ENCODE assay signal across 26 cellular contexts in genomic region chr3:149613988-149614387, GRCh38.
"Had no signal": no experiment of that assay in that cellular context is flagged by ENCODE, and none has a peak within 500 bp of the region (broad histone marks: within the 10 kb centered on the region; RNA-seq: fewer than 3 reads in every experiment).

No MANE protein-coding gene starts in this region.

- H3K27ac Mint-ChIP-seq: activated CD4-positive, alpha-beta memory T cell treated with anti-CD3 and anti-CD28 coated beads, Interleukin-2, amount 10 ng/mL, durations not matched to agents 7 days and 5 days; activated CD4-positive, alpha-beta T cell treated with anti-CD3 and anti-CD28 coated beads, Interleukin-2, amount 10 ng/mL, durations not matched to agents 7 days and 5 days; activated T-helper 17 cell treated with anti-CD3 and anti-CD28 coated beads, Interleukin-2, amount 50 U/mL, for 72 hours; endodermal cell; mesothelial cell of epicardium; naive thymus-derived CD8-positive, alpha-beta T cell had no signal

- H3K9me3 Mint-ChIP-seq: activated CD4-positive, alpha-beta memory T cell treated with anti-CD3 and anti-CD28 coated beads, Interleukin-2, amount 10 ng/mL, durations not matched to agents 7 days and 5 days; activated CD4-positive, alpha-beta T cell treated with anti-CD3 and anti-CD28 coated beads, Interleukin-2, amount 10 ng/mL, durations not matched to agents 7 days and 5 days; activated T-cell treated with anti-CD3 and anti-CD28 coated beads, Interleukin-2, amount 50 U/mL, for 4 hours; activated T-helper 17 cell treated with anti-CD3 and anti-CD28 coated beads, Interleukin-2, amount 50 U/mL, for 72 hours; endodermal cell; mesothelial cell of epicardium; naive thymus-derived CD8-positive, alpha-beta T cell; neural crest cell had no signal

- H3K36me3 ChIP-seq: esophagus squamous epithelium, gastroesophageal sphincter had no signal

- H3K4me3 ChIP-seq: esophagus squamous epithelium, gastroesophageal sphincter, hepatocyte, psoas muscle had no signal

- H3K4me1 ChIP-seq: parathyroid adenoma had no signal

- H3K27me3 ChIP-seq: esophagus squamous epithelium, gastroesophageal sphincter, hepatocyte had no signal

- DNase-seq: activated CD4-positive, alpha-beta memory T cell treated with anti-CD3 and anti-CD28 coated beads, Interleukin-2, amount 10 ng/mL, durations not matched to agents 7 days and 5 days; activated CD4-positive, alpha-beta T cell treated with anti-CD3 and anti-CD28 coated beads, Interleukin-2, amount 10 ng/mL, durations not matched to agents 7 days and 5 days; activated CD4-positive, CD25-positive, alpha-beta regulatory T cell treated with anti-CD3 and anti-CD28 coated beads, Interleukin-2, amount 50 U/mL, for 72 hours; activated CD8-positive, alpha-beta memory T cell treated with anti-CD3 and anti-CD28 coated beads, Interleukin-2, amount 50 U/mL, for 48 hours; activated gamma-delta T cell treated with Interleukin-2 at 50 U/mL for 16 hours; activated naive CD4-positive, alpha-beta T cell treated with anti-CD3 and anti-CD28 coated beads, Interleukin-2, amount 50 U/mL, for 16 hours; activated T-cell treated with anti-CD3 and anti-CD28 coated beads, Interleukin-2, amount 50 U/mL, for 4 hours; amniotic stem cell; caudate nucleus; cortex of kidney; endodermal cell; esophagus squamous epithelium; islet precursor cell; left ventricle myocardium superior; naive thymus-derived CD8-positive, alpha-beta T cell; nucleus accumbens; psoas muscle; stimulated activated naive CD4-positive, alpha-beta T cell; trophoblast cell had no signal

- H3K36me3 Mint-ChIP-seq: naive thymus-derived CD8-positive, alpha-beta T cell had no signal

- H3K9me3 ChIP-seq: esophagus squamous epithelium, gastroesophageal sphincter, psoas muscle had no signal

- ATAC-seq: activated T-cell treated with anti-CD3 and anti-CD28 coated beads, Interleukin-2, amount 50 U/mL, for 4 hours; activated T-helper 17 cell treated with anti-CD3 and anti-CD28 coated beads, Interleukin-2, amount 50 U/mL, for 72 hours; gastroesophageal sphincter; left ventricle myocardium superior; naive thymus-derived CD8-positive, alpha-beta T cell; psoas muscle had no signal

- H3K4me1 Mint-ChIP-seq: activated CD4-positive, alpha-beta T cell treated with anti-CD3 and anti-CD28 coated beads, Interleukin-2, amount 10 ng/mL, durations not matched to agents 7 days and 5 days; activated T-helper 17 cell treated with anti-CD3 and anti-CD28 coated beads, Interleukin-2, amount 50 U/mL, for 72 hours; naive thymus-derived CD8-positive, alpha-beta T cell had no signal

- H3K4me3 Mint-ChIP-seq: activated CD4-positive, alpha-beta memory T cell treated with anti-CD3 and anti-CD28 coated beads, Interleukin-2, amount 10 ng/mL, durations not matched to agents 7 days and 5 days; activated CD4-positive, alpha-beta T cell treated with anti-CD3 and anti-CD28 coated beads, Interleukin-2, amount 10 ng/mL, durations not matched to agents 7 days and 5 days; activated T-cell treated with anti-CD3 and anti-CD28 coated beads, Interleukin-2, amount 50 U/mL, for 4 hours; activated T-helper 17 cell treated with anti-CD3 and anti-CD28 coated beads, Interleukin-2, amount 50 U/mL, for 72 hours; endodermal cell; mesothelial cell of epicardium; naive thymus-derived CD8-positive, alpha-beta T cell; neural crest cell had no signal

- H3K27ac ChIP-seq: epithelial cell of prostate, hepatocyte, parathyroid adenoma, psoas muscle had no signal
